17 cellular contexts compared by ENCODE assay signal in the genomic region with DNA sequence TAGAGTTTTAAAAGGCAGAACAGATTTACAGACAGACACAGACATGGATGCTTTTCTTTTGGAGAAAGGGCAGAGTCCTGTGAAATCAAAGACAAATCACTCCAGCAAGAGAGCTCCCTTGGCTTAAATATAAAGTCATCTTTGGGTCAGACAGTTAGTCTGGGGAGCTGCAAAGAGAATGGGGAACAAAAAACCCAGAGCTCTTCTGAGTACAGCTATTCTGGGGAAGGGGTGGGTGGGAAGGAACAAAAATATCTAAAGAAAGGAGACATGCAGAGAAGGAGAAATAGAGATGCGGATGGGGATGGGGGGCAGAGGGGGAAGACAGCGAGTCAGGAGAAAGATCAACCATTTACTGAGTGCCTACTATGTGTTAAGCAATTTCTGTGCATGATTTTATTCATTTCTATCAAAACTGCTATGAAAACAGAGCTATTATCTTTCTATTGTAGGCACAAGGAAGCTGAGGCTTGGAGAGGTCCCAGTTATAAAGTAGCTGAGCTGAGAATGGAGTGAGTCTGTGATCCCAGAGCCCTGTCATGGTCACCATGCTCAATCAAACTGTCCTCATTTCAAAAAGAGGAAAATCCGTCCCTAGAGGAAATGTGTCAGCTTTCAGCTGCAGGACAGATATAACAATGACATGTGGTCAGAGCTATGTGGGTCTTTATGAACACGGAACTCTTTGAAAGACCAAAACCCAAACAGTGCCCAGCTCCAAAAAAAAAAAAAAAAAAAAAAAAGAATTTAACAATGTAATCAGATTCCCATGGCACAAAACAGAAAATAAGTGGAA.
"Had no signal": no experiment of that assay in that cellular context is flagged by ENCODE, and none has a peak within 500 bp of the region (broad histone marks: within the 10 kb centered on the region; RNA-seq: fewer than 3 reads in every experiment).

No MANE protein-coding gene starts in this region.

- H3K27me3 ChIP-seq: foreskin keratinocyte had no signal

- H3K9me3 Mint-ChIP-seq: activated B cell treated with CpG ODN at 0.5 μM for 24 hours; activated CD4-positive, alpha-beta memory T cell treated with anti-CD3 and anti-CD28 coated beads, Interleukin-2, amount 10 ng/mL, durations not matched to agents 7 days and 5 days; activated naive CD4-positive, alpha-beta T cell treated with anti-CD3 and anti-CD28 coated beads for 36 hours; activated T-cell treated with anti-CD3 and anti-CD28 coated beads, Interleukin-2, amount 50 U/mL, for 24 hours; brain had no signal

- ATAC-seq: foreskin keratinocyte, left colon, psoas muscle had no signal

- DNase-seq: activated B cell treated with CpG ODN at 0.5 μM for 24 hours; activated CD4-positive, alpha-beta memory T cell treated with anti-CD3 and anti-CD28 coated beads, Interleukin-2, amount 10 ng/mL, durations not matched to agents 7 days and 5 days; activated CD4-positive, alpha-beta T cell treated with anti-CD3 and anti-CD28 coated beads for 48 hours; activated naive CD4-positive, alpha-beta T cell treated with anti-CD3 and anti-CD28 coated beads for 36 hours; activated T-cell treated with anti-CD3 and anti-CD28 coated beads, Interleukin-2, amount 50 U/mL, for 24 hours; central memory CD4-positive, alpha-beta T cell; foreskin keratinocyte; glutamatergic neuron; hypothalamus; islet precursor cell; left colon; psoas muscle; stimulated activated naive CD4-positive, alpha-beta T cell; SW 1271; T-helper 2 cell had no signal

- H3K4me1 ChIP-seq: foreskin keratinocyte, psoas muscle had no signal

- H3K27ac ChIP-seq: foreskin keratinocyte, psoas muscle had no signal

- H3K4me3 Mint-ChIP-seq: activated B cell treated with CpG ODN at 0.5 μM for 24 hours; activated CD4-positive, alpha-beta memory T cell treated with anti-CD3 and anti-CD28 coated beads, Interleukin-2, amount 10 ng/mL, durations not matched to agents 7 days and 5 days; activated naive CD4-positive, alpha-beta T cell treated with anti-CD3 and anti-CD28 coated beads for 36 hours; activated T-cell treated with anti-CD3 and anti-CD28 coated beads, Interleukin-2, amount 50 U/mL, for 24 hours; brain; neural crest cell had no signal

- H3K27ac Mint-ChIP-seq: activated B cell treated with CpG ODN at 0.5 μM for 24 hours; activated CD4-positive, alpha-beta memory T cell treated with anti-CD3 and anti-CD28 coated beads, Interleukin-2, amount 10 ng/mL, durations not matched to agents 7 days and 5 days; activated naive CD4-positive, alpha-beta T cell treated with anti-CD3 and anti-CD28 coated beads for 36 hours; activated T-cell treated with anti-CD3 and anti-CD28 coated beads, Interleukin-2, amount 50 U/mL, for 24 hours had no signal

- H3K4me3 ChIP-seq: psoas muscle had no signal

- H3K27me3 Mint-ChIP-seq: activated B cell treated with CpG ODN at 0.5 μM for 24 hours; activated CD4-positive, alpha-beta memory T cell treated with anti-CD3 and anti-CD28 coated beads, Interleukin-2, amount 10 ng/mL, durations not matched to agents 7 days and 5 days; activated T-cell treated with anti-CD3 and anti-CD28 coated beads, Interleukin-2, amount 50 U/mL, for 24 hours had no signal

- H3K9me3 ChIP-seq: psoas muscle had no signal

- H3K4me1 Mint-ChIP-seq: activated CD4-positive, alpha-beta memory T cell treated with anti-CD3 and anti-CD28 coated beads, Interleukin-2, amount 10 ng/mL, durations not matched to agents 7 days and 5 days had no signal
